Comparison of ENCODE assay signal across 9 cellular contexts in genomic region chr2:23487735-23488492, GRCh38.
DNase-seq lines count a peak whose midpoint lies in the region; ATAC-seq and TF ChIP-seq lines count a peak whose summit lies in the region.
"Had no signal": no experiment of that assay in that cellular context is flagged by ENCODE, and none has a peak within 500 bp of the region (broad histone marks: within the 10 kb centered on the region; RNA-seq: fewer than 3 reads in every experiment).

No MANE protein-coding gene starts in this region.

- ATAC-seq in DND-41 (ENCODE audit: insufficient read depth, low read depth) (no peak), HG03108 (IDR thresholded peaks at IDR 0.05; ENCODE audit: unreplicated experiment) (no peak), HG03571 (IDR thresholded peaks at IDR 0.05; ENCODE audit: unreplicated experiment) (no peak)
- ATAC-seq: naive thymus-derived CD4-positive, alpha-beta T cell had no signal

- no peaks in the 10 kb centered on the region for H3K9me3 ChIP-seq in DND-41 (ENCODE audit: insufficient read depth, low read length, severe bottlenecking)
- no peaks in the 10 kb centered on the region for H3K9me3 ChIP-seq in SJCRH30 (replicated peaks)

- H3K4me1 ChIP-seq in DND-41 (ENCODE audit: insufficient read depth, low read length): no peaks in the 10 kb centered on the region
- H3K4me1 ChIP-seq in SJCRH30: peaks cover 23% of the 10 kb centered on the region; the same call in 1 of the 2 replicates

- no peak overlapping the region for H2AFZ ChIP-seq in DND-41 (ENCODE audit: low read depth, low read length)

- no peak overlapping the region for H3K9ac ChIP-seq in DND-41 (ENCODE audit: low read depth, low read length)

- H3K4me2 ChIP-seq in DND-41 (ENCODE audit: insufficient read depth, low read length): no peak overlapping the region

- H3K79me2 ChIP-seq in DND-41 (ENCODE audit: insufficient read depth, low read length): no peaks in the 10 kb centered on the region

- H3K4me3 ChIP-seq in DND-41 (ENCODE audit: low read depth in 1 of 2, low read length in 2 of 2) (no peak overlapping the region), HFF-Myc (replicated peaks; ENCODE audit: low read depth, low read length) (no peak overlapping the region), SJCRH30 (no peak overlapping the region)

- TF ChIP-seq CTCF in DND-41 (IDR thresholded peaks at IDR 0.05; ENCODE audit: borderline replicate concordance, extremely low read depth, low read length, poor library complexity, severe bottlenecking): no peak
- TF ChIP-seq CTCF in HFF-Myc (IDR thresholded peaks at IDR 0.05; ENCODE audit: low read depth, low read length, missing control alignments): no peak

- H4K20me1 ChIP-seq in DND-41 (ENCODE audit: insufficient read depth, low read length): peaks cover 40% of the 10 kb centered on the region

- no peak overlapping the region for H3K27ac ChIP-seq in DND-41 (ENCODE audit: low read length)
- H3K27ac ChIP-seq in SJCRH30: no peak overlapping the region

- no peaks in the 10 kb centered on the region for H3K36me3 ChIP-seq in DND-41 (ENCODE audit: insufficient read depth, low read length)
- peaks cover 11% of the 10 kb centered on the region for H3K36me3 ChIP-seq in SJCRH30

- DNase-seq in DND-41 (peak; percentile 10), HFF-Myc (ENCODE audit: extremely low read depth, low read depth) (peak; percentile 37), SJCRH30 (peak; percentile 59 to 70), fibroblast of peridontal ligament (ENCODE audit: extremely low read depth) (peak; percentile 52), cortex of kidney (lab: John Stamatoyannopoulos, UW) (no peak), hypothalamus (lab: John Stamatoyannopoulos, UW) (no peak)

- H3K27me3 ChIP-seq in DND-41 (ENCODE audit: insufficient read depth, low read length, poor library complexity) (no peaks in the 10 kb centered on the region), SJCRH30 (no peaks in the 10 kb centered on the region)

Comparison
In these comparisons a context has a peak if more than half of its experiments do, and no peak if none do; other contexts are left out.
1. DNase-seq: peak in DND-41 (single experiment), HFF-Myc (single experiment), SJCRH30 (2 of 2) and fibroblast of peridontal ligament (single experiment); none in cortex of kidney (single experiment) and hypothalamus (0 of 51).